16 cellular contexts compared by ENCODE assay signal in genomic region chr5:79508354-79508753, GRCh38. TPM values are rescaled to one million over a fixed set of nuclear protein-coding genes. Genes with fewer than 3 reads are reported as not detected.
DNase-seq lines count a peak whose midpoint lies in the region; ATAC-seq and TF ChIP-seq lines count a peak whose summit lies in the region.
"Had no signal": no experiment of that assay in that cellular context is flagged by ENCODE, and none has a peak within 500 bp of the region (broad histone marks: within the 10 kb centered on the region; RNA-seq: fewer than 3 reads in every experiment).

No MANE protein-coding gene starts in this region.

- H4K8ac ChIP-seq in IMR-90 (ENCODE audit: low read depth in 2 of 2, low read length in 2 of 2): no peak overlapping the region

- H3K79me1 ChIP-seq in IMR-90 (ENCODE audit: low read depth in 1 of 2, low read length in 2 of 2): peaks cover 19 to 49% of the 10 kb centered on the region in 2 experiments

- H3K36me3 ChIP-seq in IMR-90 (ENCODE audit: control insufficient read depth, insufficient read depth, low read length) (no peaks in the 10 kb centered on the region), left ventricle myocardium inferior (no peaks in the 10 kb centered on the region)
- H3K36me3 ChIP-seq: spleen had no signal

- H2BK120ac ChIP-seq in IMR-90 (ENCODE audit: low read depth, low read length): no peak overlapping the region

- H4K5ac ChIP-seq in IMR-90 (ENCODE audit: low read depth, low read length): no peak overlapping the region

- H2BK5ac ChIP-seq in IMR-90 (ENCODE audit: low read depth, low read length, poor library complexity, severe bottlenecking): no peak overlapping the region

- no peak overlapping the region for H3K9ac ChIP-seq in IMR-90 (ENCODE audit: low read depth, low read length)

- POLR2A ChIA-PET in IMR-90 (lab: Charles Lee; ENCODE audit: unreplicated experiment): no interaction called here
- POLR2A ChIA-PET in RWPE1 (lab: Yijun Ruan, JAX; ENCODE audit: low non-redundant PET): interaction anchor here (0.6 kb wide), 1 partner anchor 262 kb away, joined by 3 read pairs; no protein-coding TSS in a partner anchor

- H2AK9ac ChIP-seq in IMR-90 (replicated peaks; ENCODE audit: low read depth, low read length, poor library complexity): no peak overlapping the region

- no peak for ATAC-seq in IMR-90 (ENCODE audit: low read depth)
- no peak for ATAC-seq in GM21576 (IDR thresholded peaks at IDR 0.05; ENCODE audit: unreplicated experiment)
- ATAC-seq in HG03108 (IDR thresholded peaks at IDR 0.05; ENCODE audit: unreplicated experiment): no peak
- no peak for ATAC-seq in HG02852 (IDR thresholded peaks at IDR 0.05; ENCODE audit: unreplicated experiment)
- ATAC-seq: CD8-positive, alpha-beta T cell; effector memory CD8-positive, alpha-beta T cell; HCT116 had no signal

- H3K9me3 ChIP-seq in IMR-90 (ENCODE audit: control insufficient read depth, insufficient read depth, low read length) (no peaks in the 10 kb centered on the region), left ventricle myocardium inferior (replicated peaks) (no peaks in the 10 kb centered on the region)
- H3K9me3 ChIP-seq: spleen had no signal

- H3K9me1 ChIP-seq in IMR-90 (ENCODE audit: insufficient read depth, low read length): no peaks in the 10 kb centered on the region; the same call in 1 of the 2 replicates

- no peak overlapping the region for H3K27ac ChIP-seq in IMR-90 (ENCODE audit: insufficient read depth, low read length)
- peak overlapping the region; percentile 96 for H3K27ac ChIP-seq in left ventricle myocardium inferior (replicated peaks)
- no peak overlapping the region for H3K27ac ChIP-seq in RWPE1
- H3K27ac ChIP-seq: spleen had no signal

- H3K4me1 ChIP-seq in IMR-90 (ENCODE audit: control insufficient read depth, insufficient read depth, low read length) (peaks cover 11% of the 10 kb centered on the region), left ventricle myocardium inferior (peaks cover 25% of the 10 kb centered on the region)

- TF ChIP-seq CTCF in IMR-90 (conservative IDR thresholded peaks at IDR 0.05; ENCODE audit: low read depth, low read length) (no peak), left ventricle myocardium inferior (IDR thresholded peaks at IDR 0.05; ENCODE audit: borderline replicate concordance) (no peak), RWPE1 (conservative IDR thresholded peaks at IDR 0.05; ENCODE audit: low read depth) (no peak)

- in situ Hi-C loops in IMR-90 (cut with MboI; ENCODE audit: low sequenced_read_pairs): no loop called here

- no peak overlapping the region for H2AFZ ChIP-seq in IMR-90 (replicated peaks; ENCODE audit: low read length, poor library complexity)

- TF ChIP-seq RAD21 in IMR-90 (IDR thresholded peaks at IDR 0.05; ENCODE audit: low read length): no peak

- TF ChIP-seq POLR2A in IMR-90 (IDR thresholded peaks at IDR 0.05; ENCODE audit: low read depth, low read length): no peak

- intact Hi-C loops in IMR-90 (cut with micrococcal nuclease) (no loop called here), left ventricle myocardium inferior (cut with micrococcal nuclease) (no loop called here)

- H3K23ac ChIP-seq in IMR-90 (ENCODE audit: low read depth, low read length): peak overlapping the region; percentile 75

- no peak overlapping the region for H3K18ac ChIP-seq in IMR-90 (ENCODE audit: low read depth, low read length)

- no peak overlapping the region for H2AK5ac ChIP-seq in IMR-90 (ENCODE audit: low read depth, low read length)

- H4K91ac ChIP-seq in IMR-90 (ENCODE audit: insufficient read depth, low read depth, low read length): no peak overlapping the region

- H2BK20ac ChIP-seq in IMR-90 (ENCODE audit: low read depth, low read length): no peak overlapping the region

- H3K4ac ChIP-seq in IMR-90 (ENCODE audit: low read depth, low read length): no peak overlapping the region

- DNase-seq in GDM1 (lab: John Stamatoyannopoulos, UW) (peak; percentile 30), IMR-90 (no peak), OCI-M1 (lab: John Stamatoyannopoulos, UW) (peak; percentile 82), left ventricle myocardium inferior (no peak), RWPE1 (ENCODE audit: low spot score) (no peak)
- DNase-seq: CD8-positive, alpha-beta T cell; effector memory CD8-positive, alpha-beta T cell; foreskin fibroblast; MM.1S; NCI-H345; nucleus accumbens; spleen had no signal

- H3K27me3 ChIP-seq in IMR-90 (ENCODE audit: control insufficient read depth, insufficient read depth, low read length) (no peaks in the 10 kb centered on the region), left ventricle myocardium inferior (ENCODE audit: low read depth) (peaks cover 29% of the 10 kb centered on the region)

- no peaks in the 10 kb centered on the region for H4K20me1 ChIP-seq in IMR-90 (ENCODE audit: insufficient read depth, low read length)

- no TSS peak for BruUV-seq in IMR-90 (replicated peaks; lab: Mats Ljungman, UMichigan)

- CTCF ChIA-PET in IMR-90 (lab: Yijun Ruan, JAX) (no interaction called here), RWPE1 (lab: Yijun Ruan, JAX) (interaction anchor here (0.6 kb wide), 1 partner anchor 8 kb away, joined by 3 read pairs; no protein-coding TSS in a partner anchor)

- no CpG with 5 or more reads among the region's 2 CpGs for WGBS in IMR-90 (ENCODE audit: extremely low coverage in 2 of 2, insufficient read length in 1 of 2), 2 experiments

- H2BK15ac ChIP-seq in IMR-90 (ENCODE audit: low read depth, low read length): no peak overlapping the region

- no peak overlapping the region for H3K4me2 ChIP-seq in IMR-90 (ENCODE audit: low read depth, low read length)

- H3K4me3 ChIP-seq in IMR-90 (ENCODE audit: insufficient read depth, low read depth, low read length) (no peak overlapping the region), left ventricle myocardium inferior (peak overlapping the region; percentile 81)
- H3K4me3 ChIP-seq: spleen had no signal

- no peak overlapping the region for H3K56ac ChIP-seq in IMR-90 (ENCODE audit: extremely low read depth, insufficient read depth, low read length)

- no peak overlapping the region for H3K14ac ChIP-seq in IMR-90 (replicated peaks; ENCODE audit: low read depth, low read length)

- dilution Hi-C loops in IMR-90 (cut with HindIII; ENCODE audit: low sequenced_read_pairs, unreplicated experiment): no loop called here

TF ChIP-seq in IMR-90, 13 proteins besides CTCF, POLR2A, EP300 and RAD21:
- TF ChIP-seq CEBPB (IDR thresholded peaks at IDR 0.05; ENCODE audit: low read depth, low read length): no peak
- no peak for TF ChIP-seq MAZ (IDR thresholded peaks at IDR 0.05; ENCODE audit: borderline replicate concordance, low read depth, low read length)
- TF ChIP-seq ELK1 (IDR thresholded peaks at IDR 0.05; ENCODE audit: borderline replicate concordance, low read depth, low read length): no peak
- no peak for TF ChIP-seq SMC3 (IDR thresholded peaks at IDR 0.05; ENCODE audit: low read depth, low read length)
- no peak for TF ChIP-seq USF2 (IDR thresholded peaks at IDR 0.05; ENCODE audit: low read depth, low read length)
- no peak for TF ChIP-seq MXI1 (IDR thresholded peaks at IDR 0.05; ENCODE audit: borderline replicate concordance, low read depth, low read length)

RNA-seq across cellular contexts. Expression of gene HOMER1, which starts 5.6 kb away (rescaled TPM):
- 6.8 and 6.9 TPM in 2 replicates for total RNA-seq in IMR-90 (2012; rRNA removed)
- polyA plus RNA-seq in IMR-90 (2012; rRNA removed): 1.3 and 1.9 TPM in 2 replicates
- 0.52 and 0.56 TPM in 2 replicates for polyA plus RNA-seq in IMR-90 (2012; cell fraction: cytosol; rRNA removed)
- 0.36 and 1.2 TPM in 2 replicates for polyA plus RNA-seq in IMR-90 (2012; cell fraction: nucleus; rRNA removed; ENCODE audit: low replicate concordance)
- total RNA-seq in left ventricle myocardium inferior: 61.9 TPM

Comparison
In these comparisons a context has a peak if more than half of its experiments do, and no peak if none do; other contexts are left out.
1. DNase-seq: peak in GDM1 (single experiment) and OCI-M1 (single experiment); none in IMR-90 (single experiment), left ventricle myocardium inferior (single experiment) and RWPE1 (single experiment).